8 cellular contexts compared by ENCODE assay signal in the genomic region with DNA sequence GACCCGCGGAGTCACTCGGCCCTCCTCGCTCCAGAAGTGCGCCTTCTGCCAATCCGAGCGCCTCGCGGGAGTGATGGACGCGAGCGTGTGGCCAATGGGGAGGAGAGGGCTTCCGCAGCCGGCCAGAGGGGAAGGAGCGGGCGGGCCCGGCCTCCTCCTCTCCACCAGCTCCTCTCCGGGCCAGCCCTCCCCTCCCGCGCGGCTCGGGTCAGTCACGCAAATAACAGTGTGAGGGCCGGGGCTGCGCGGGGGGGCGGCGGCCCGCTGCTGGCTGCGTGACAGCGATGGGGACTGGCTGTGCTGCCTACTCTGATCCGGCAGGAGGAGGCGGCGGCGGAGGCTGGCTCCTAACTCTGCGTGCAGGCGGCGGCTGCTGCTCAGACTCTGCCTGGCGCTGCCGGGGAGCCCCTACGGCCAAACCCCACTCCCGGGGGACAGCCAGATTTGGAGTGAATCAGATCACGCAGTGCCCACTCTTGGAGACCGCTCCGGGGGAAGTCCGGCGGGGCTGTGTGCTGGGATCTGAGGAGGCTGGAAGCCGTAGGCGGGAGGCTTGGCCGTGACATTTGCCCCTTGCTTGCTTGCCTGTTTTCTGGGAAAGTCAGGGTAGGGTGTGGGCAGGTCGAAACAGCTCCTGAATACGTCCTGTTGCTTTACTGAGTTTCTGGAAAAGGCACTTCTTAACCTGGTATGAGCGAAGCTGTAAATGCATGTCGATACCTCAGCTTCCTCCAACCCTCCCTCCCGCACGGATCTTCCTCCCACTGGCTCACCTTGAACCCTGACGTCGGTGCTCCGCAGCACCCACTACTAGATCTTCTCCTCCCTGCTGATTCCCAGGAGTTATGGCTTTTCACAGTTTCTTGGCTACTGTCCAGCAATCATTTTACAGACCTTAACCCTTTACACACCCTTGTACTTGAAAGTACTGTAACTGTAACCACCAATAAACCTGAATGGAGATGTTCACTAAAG.
DNase-seq lines count a peak whose midpoint lies in the region; ATAC-seq and TF ChIP-seq lines count a peak whose summit lies in the region.

No MANE protein-coding gene starts in this region.

- CTCF ChIA-PET in Calu3 (lab: Charles Lee), result interaction anchor here (0.6 to 2.3 kb wide), 31 partner anchors 11 to 547 kb away, joined by 3 to 21 read pairs (median 4); a partner anchor contains a TSS

- TSS peak; percentile 97 for BruUV-seq in Calu3 (replicated peaks; lab: Mats Ljungman, UMichigan)

- H3K9me3 ChIP-seq in neural cell (ENCODE audit: low read length), result no peaks in the 10 kb centered on the region

- ATAC-seq in GM19025 (IDR thresholded peaks at IDR 0.05; ENCODE audit: low read depth, unreplicated experiment) (peak; percentile 80), HG03097 (IDR thresholded peaks at IDR 0.05; ENCODE audit: low FRiP score, unreplicated experiment) (peak; percentile 80)
- peak; percentile 83 for ATAC-seq in activated T-helper 17 cell treated with anti-CD3 and anti-CD28 coated beads, Interleukin-2, amount 50 U/mL, for 72 hours (replicated peaks)

- H3K9me2 ChIP-seq in neural cell (ENCODE audit: insufficient read depth, low read length), result no peaks in the 10 kb centered on the region

- TF ChIP-seq CTCF in Calu3 (IDR thresholded peaks at IDR 0.05; ENCODE audit: unreplicated experiment) (no peak), foreskin fibroblast (IDR thresholded peaks at IDR 0.05; ENCODE audit: low read depth, low read length) (peak; percentile 40), neural cell (IDR thresholded peaks at IDR 0.05; ENCODE audit: poor library complexity, severe bottlenecking) (peak; percentile 63)

- TF ChIP-seq RAD21 in neural cell (conservative IDR thresholded peaks at IDR 0.05), result peak; percentile 64

- peaks cover 5% of the 10 kb centered on the region for H3F3A ChIP-seq in neural cell (ENCODE audit: insufficient read depth, low read length, poor library complexity, severe bottlenecking)

- H3K36me3 Mint-ChIP-seq in Calu3 (ENCODE audit: insufficient read depth, unreplicated experiment), result peaks cover 28% of the 10 kb centered on the region
- no peaks in the 10 kb centered on the region for H3K36me3 Mint-ChIP-seq in activated T-helper 17 cell treated with anti-CD3 and anti-CD28 coated beads, Interleukin-2, amount 50 U/mL, for 72 hours (ENCODE audit: low read depth)

- H3K4me3 ChIP-seq in foreskin fibroblast (ENCODE audit: low read depth in 1 of 2, low read length in 2 of 2), result peak overlapping the region; percentile 68 to 81
- H3K4me3 ChIP-seq in neural cell (ENCODE audit: low read length), result peak overlapping the region; percentile 86

- no peaks in the 10 kb centered on the region for H3K27me3 ChIP-seq in neural cell (ENCODE audit: insufficient read depth, low read depth, low read length)

- no peaks in the 10 kb centered on the region for H4K20me1 ChIP-seq in neural cell (ENCODE audit: insufficient read depth)

- peak overlapping the region; percentile 94 for H3K27ac ChIP-seq in neural cell (ENCODE audit: low read length)

- peak overlapping the region; percentile 88 for H3K4me2 ChIP-seq in neural cell (ENCODE audit: low read length)

- H3K4me3 Mint-ChIP-seq in Calu3 (ENCODE audit: low read depth, unreplicated experiment), result peak overlapping the region; percentile 98
- peak overlapping the region; percentile 82 for H3K4me3 Mint-ChIP-seq in activated T-helper 17 cell treated with anti-CD3 and anti-CD28 coated beads, Interleukin-2, amount 50 U/mL, for 72 hours

- no peaks in the 10 kb centered on the region for H3K79me2 ChIP-seq in neural cell (replicated peaks; ENCODE audit: insufficient read depth, low read length)

- peak; percentile 53 for TF ChIP-seq EP300 in neural cell (conservative IDR thresholded peaks at IDR 0.05; ENCODE audit: poor library complexity, severe bottlenecking)

- H3K27ac Mint-ChIP-seq in Calu3 (ENCODE audit: unreplicated experiment), result peak overlapping the region; percentile 96
- peak overlapping the region; percentile 81 for H3K27ac Mint-ChIP-seq in activated T-helper 17 cell treated with anti-CD3 and anti-CD28 coated beads, Interleukin-2, amount 50 U/mL, for 72 hours

- intact Hi-C loops in Calu3 (cut with micrococcal nuclease; ENCODE audit: unreplicated experiment), result loop anchor here (1.0 to 5.0 kb wide), 4 partner anchors 16 to 164 kb away; no protein-coding TSS in a partner anchor

- peak overlapping the region; percentile 81 for H3K9ac ChIP-seq in neural cell (ENCODE audit: low read length)

- DNase-seq in Calu3 (peak; percentile 97), NCI-H446 treated with DMSO at 0.1 percent for 48 hours (lab: John Stamatoyannopoulos, UW) (peak; percentile 99), foreskin fibroblast (peak in 1 of 2 donors; percentile 65)
- no peak for DNase-seq in central memory CD4-positive, alpha-beta T cell

- H2AFZ ChIP-seq in neural cell (ENCODE audit: low read depth, low read length), result peak overlapping the region; percentile 43

- H3K27me3 Mint-ChIP-seq in Calu3 (ENCODE audit: unreplicated experiment), result no peaks in the 10 kb centered on the region
- no peaks in the 10 kb centered on the region for H3K27me3 Mint-ChIP-seq in activated T-helper 17 cell treated with anti-CD3 and anti-CD28 coated beads, Interleukin-2, amount 50 U/mL, for 72 hours

- no peaks in the 10 kb centered on the region for H3K9me3 Mint-ChIP-seq in Calu3 (ENCODE audit: low read depth, unreplicated experiment)
- no peaks in the 10 kb centered on the region for H3K9me3 Mint-ChIP-seq in activated T-helper 17 cell treated with anti-CD3 and anti-CD28 coated beads, Interleukin-2, amount 50 U/mL, for 72 hours

- H3K36me3 ChIP-seq in neural cell (ENCODE audit: insufficient read depth, low read length), result no peaks in the 10 kb centered on the region

- H3K4me1 Mint-ChIP-seq in Calu3 (ENCODE audit: low read depth, unreplicated experiment), result peaks cover 26% of the 10 kb centered on the region
- peaks cover 16% of the 10 kb centered on the region for H3K4me1 Mint-ChIP-seq in activated T-helper 17 cell treated with anti-CD3 and anti-CD28 coated beads, Interleukin-2, amount 50 U/mL, for 72 hours

TF ChIP-seq in neural cell, 6 proteins besides CTCF, POLR2A, EP300 and RAD21:
- TF ChIP-seq, protein P1, sequence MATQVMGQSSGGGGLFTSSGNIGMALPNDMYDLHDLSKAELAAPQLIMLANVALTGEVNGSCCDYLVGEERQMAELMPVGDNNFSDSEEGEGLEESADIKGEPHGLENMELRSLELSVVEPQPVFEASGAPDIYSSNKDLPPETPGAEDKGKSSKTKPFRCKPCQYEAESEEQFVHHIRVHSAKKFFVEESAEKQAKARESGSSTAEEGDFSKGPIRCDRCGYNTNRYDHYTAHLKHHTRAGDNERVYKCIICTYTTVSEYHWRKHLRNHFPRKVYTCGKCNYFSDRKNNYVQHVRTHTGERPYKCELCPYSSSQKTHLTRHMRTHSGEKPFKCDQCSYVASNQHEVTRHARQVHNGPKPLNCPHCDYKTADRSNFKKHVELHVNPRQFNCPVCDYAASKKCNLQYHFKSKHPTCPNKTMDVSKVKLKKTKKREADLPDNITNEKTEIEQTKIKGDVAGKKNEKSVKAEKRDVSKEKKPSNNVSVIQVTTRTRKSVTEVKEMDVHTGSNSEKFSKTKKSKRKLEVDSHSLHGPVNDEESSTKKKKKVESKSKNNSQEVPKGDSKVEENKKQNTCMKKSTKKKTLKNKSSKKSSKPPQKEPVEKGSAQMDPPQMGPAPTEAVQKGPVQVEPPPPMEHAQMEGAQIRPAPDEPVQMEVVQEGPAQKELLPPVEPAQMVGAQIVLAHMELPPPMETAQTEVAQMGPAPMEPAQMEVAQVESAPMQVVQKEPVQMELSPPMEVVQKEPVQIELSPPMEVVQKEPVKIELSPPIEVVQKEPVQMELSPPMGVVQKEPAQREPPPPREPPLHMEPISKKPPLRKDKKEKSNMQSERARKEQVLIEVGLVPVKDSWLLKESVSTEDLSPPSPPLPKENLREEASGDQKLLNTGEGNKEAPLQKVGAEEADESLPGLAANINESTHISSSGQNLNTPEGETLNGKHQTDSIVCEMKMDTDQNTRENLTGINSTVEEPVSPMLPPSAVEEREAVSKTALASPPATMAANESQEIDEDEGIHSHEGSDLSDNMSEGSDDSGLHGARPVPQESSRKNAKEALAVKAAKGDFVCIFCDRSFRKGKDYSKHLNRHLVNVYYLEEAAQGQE (IDR thresholded peaks at IDR 0.05; ENCODE audit: borderline replicate concordance), result no peak
- peak; percentile 74 for TF ChIP-seq SMC3 (conservative IDR thresholded peaks at IDR 0.05; ENCODE audit: poor library complexity)
- TF ChIP-seq TAF1 (IDR thresholded peaks at IDR 0.05; ENCODE audit: low read depth), result no peak
- TF ChIP-seq MXI1 (conservative IDR thresholded peaks at IDR 0.05; ENCODE audit: poor library complexity, severe bottlenecking), result peak; percentile 52
- TF ChIP-seq POLR2AphosphoS5 (IDR thresholded peaks at IDR 0.05), result peak; percentile 91
TF ChIP-seq in neural cell: peak in this region for 3.
